ENCODE assay signal across 8 cellular contexts in the genomic region with DNA sequence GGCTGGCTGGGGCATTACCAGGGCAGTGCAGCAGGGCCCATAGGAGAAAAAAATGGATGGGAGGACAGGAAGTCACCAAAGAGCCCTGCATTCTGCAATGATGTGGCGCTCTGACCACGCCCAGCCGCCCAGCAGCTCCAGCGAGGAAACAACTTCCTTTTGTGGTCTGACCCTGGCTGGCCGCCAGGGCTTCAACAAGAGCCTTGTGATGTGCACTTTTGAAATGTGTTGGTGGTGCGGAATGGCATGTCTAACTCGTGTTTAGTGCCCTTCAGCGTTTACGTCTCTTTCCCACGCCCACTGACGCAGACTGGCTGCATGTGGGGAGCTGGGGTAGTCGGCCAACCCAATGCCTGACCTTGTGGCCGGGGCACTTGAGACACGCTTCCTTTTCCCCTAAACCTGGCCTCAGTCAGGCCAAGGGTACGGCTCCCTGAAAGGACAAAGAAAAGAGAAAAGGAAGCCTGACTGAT.
DNase-seq lines count a peak whose midpoint lies in the region; ATAC-seq and TF ChIP-seq lines count a peak whose summit lies in the region.

No MANE protein-coding gene starts in this region.

- DNase-seq in 8988T (peak; percentile 55), fibroblast of gingiva (ENCODE audit: low read depth) (peak; percentile 32), osteoblast (ENCODE audit: insufficient read length, low spot score, missing footprints) (peak; percentile 85), testis (peak; percentile 71)
- DNase-seq in activated T-cell treated with anti-CD3 and anti-CD28 coated beads, Interleukin-2, amount 50 U/mL, for 1 hour, result peak; percentile 80

- H3K4me2 ChIP-seq in OCI-LY1 (ENCODE audit: low read length), result peak overlapping the region; percentile 30; the same call in 1 of the 2 replicates
- H3K4me2 ChIP-seq in osteoblast (ENCODE audit: insufficient read depth, low read length), result peak overlapping the region; percentile 20

- intact Hi-C loops in testis (cut with DNase I; ENCODE audit: low total_unique reads), result no loop called here

- TF ChIP-seq POLR2A in testis (IDR thresholded peaks at IDR 0.05), result no peak

- H2AFZ ChIP-seq in OCI-LY1 (ENCODE audit: low read length), result no peak overlapping the region
- peak overlapping the region; percentile 52 for H2AFZ ChIP-seq in osteoblast (ENCODE audit: low read length)

- 66 to 68% methylated on average over 11 to 15 of the region's 15 CpGs for WGBS in testis, 2 donors

- H3K9ac ChIP-seq in OCI-LY1 (ENCODE audit: low read length), result no peak overlapping the region; the same call in 1 of the 2 replicates

- H3F3A ChIP-seq in OCI-LY1 (ENCODE audit: insufficient read depth, low read length), result no peaks in the 10 kb centered on the region

- H3K27me3 ChIP-seq in OCI-LY1 (ENCODE audit: insufficient read depth, low read length) (no peaks in the 10 kb centered on the region), osteoblast (ENCODE audit: insufficient read depth, low read length) (no peaks in the 10 kb centered on the region), testis (no peaks in the 10 kb centered on the region)

- no peaks in the 10 kb centered on the region for H3K36me3 ChIP-seq in OCI-LY1 (ENCODE audit: insufficient read depth, low read length)
- no peaks in the 10 kb centered on the region for H3K36me3 ChIP-seq in osteoblast (ENCODE audit: insufficient read depth, low read length)
- no peaks in the 10 kb centered on the region for H3K36me3 ChIP-seq in testis (ENCODE audit: low read depth, missing control alignments)

- H3K27ac ChIP-seq in OCI-LY1 (ENCODE audit: low read depth, low read length, poor library complexity, severe bottlenecking), result no peak overlapping the region
- peak overlapping the region; percentile 64 for H3K27ac ChIP-seq in osteoblast (ENCODE audit: low read depth, low read length)
- H3K27ac ChIP-seq in testis, result no peak overlapping the region

- no peak overlapping the region for H3K4me3 ChIP-seq in OCI-LY1 (ENCODE audit: low read depth, low read length, poor library complexity, severe bottlenecking)
- H3K4me3 ChIP-seq in osteoblast (ENCODE audit: insufficient read depth, low read length), result no peak overlapping the region
- H3K4me3 ChIP-seq in testis, result no peak overlapping the region

- H3K9me3 ChIP-seq in OCI-LY1 (ENCODE audit: low read length) (no peaks in the 10 kb centered on the region), osteoblast (ENCODE audit: low read depth, low read length) (no peaks in the 10 kb centered on the region), testis (no peaks in the 10 kb centered on the region)

- ATAC-seq in GM18868 (IDR thresholded peaks at IDR 0.05; ENCODE audit: unreplicated experiment), result peak; percentile 92
- peak; percentile 89 for ATAC-seq in HG03108 (IDR thresholded peaks at IDR 0.05; ENCODE audit: unreplicated experiment)

- no peaks in the 10 kb centered on the region for H3K9me2 ChIP-seq in OCI-LY1 (ENCODE audit: low read depth, low read length)

- H4K20me1 ChIP-seq in OCI-LY1 (ENCODE audit: insufficient read depth, low read length) (no peaks in the 10 kb centered on the region), osteoblast (ENCODE audit: insufficient read depth, low read length) (no peaks in the 10 kb centered on the region)

- H3K4me1 ChIP-seq in OCI-LY1 (ENCODE audit: insufficient read depth, low read length, severe bottlenecking) (peaks cover 14% of the 10 kb centered on the region), osteoblast (ENCODE audit: insufficient read depth, low read length) (peaks cover 5% of the 10 kb centered on the region), testis (no peaks in the 10 kb centered on the region)

- TF ChIP-seq CTCF in OCI-LY1 (IDR thresholded peaks at IDR 0.05; ENCODE audit: low read length) (no peak), osteoblast (IDR thresholded peaks at IDR 0.05; ENCODE audit: extremely low read depth, low read depth, low read length) (no peak), testis (IDR thresholded peaks at IDR 0.05) (no peak)

- H3K79me2 ChIP-seq in OCI-LY1 (ENCODE audit: insufficient read depth, low read length), result no peaks in the 10 kb centered on the region
- H3K79me2 ChIP-seq in osteoblast (ENCODE audit: insufficient read depth, low read length), result no peaks in the 10 kb centered on the region

Comparison
In these comparisons a context has a peak if more than half of its experiments do, and no peak if none do; other contexts are left out.
1. DNase-seq: peak in every context shown above with its lines; median percentile 85 in osteoblast; 80 in activated T-cell treated with anti-CD3 and anti-CD28 coated beads, Interleukin-2, amount 50 U/mL, for 1 hour; 71 in testis; 55 in 8988T; 32 in fibroblast of gingiva.